Comparison of ENCODE assay signal across 20 cellular contexts in the genomic region with DNA sequence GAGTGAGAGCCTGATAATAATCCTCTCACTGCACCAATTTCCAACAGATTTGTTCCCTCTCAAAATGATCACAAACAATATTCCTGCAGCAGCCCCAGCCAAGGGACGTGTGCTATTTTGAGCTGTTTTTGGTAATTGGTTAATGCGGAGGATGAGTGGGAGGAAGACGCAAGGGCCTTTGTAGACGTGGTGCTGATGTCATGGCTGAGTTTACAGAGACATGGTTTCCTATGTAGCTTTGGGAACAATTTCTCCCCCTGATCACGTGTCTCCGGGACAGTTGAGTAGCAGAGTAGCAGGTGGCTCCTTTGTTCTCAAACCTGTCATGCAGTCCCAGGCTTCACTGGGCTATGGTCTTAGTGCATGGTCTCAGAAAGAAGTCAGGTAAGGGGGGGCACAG.
DNase-seq lines count a peak whose midpoint lies in the region; ATAC-seq and TF ChIP-seq lines count a peak whose summit lies in the region.
"Had no signal": no experiment of that assay in that cellular context is flagged by ENCODE, and none has a peak within 500 bp of the region (broad histone marks: within the 10 kb centered on the region; RNA-seq: fewer than 3 reads in every experiment).

No MANE protein-coding gene starts in this region.

- no peaks in the 10 kb centered on the region for H3K27me3 Mint-ChIP-seq in CD8-positive, alpha-beta T cell (ENCODE audit: low read depth)
- H3K27me3 Mint-ChIP-seq in brain, result peaks cover 13% of the 10 kb centered on the region

- POLR2A ChIA-PET in CD8-positive, alpha-beta T cell (lab: Charles Lee), result no interaction called here

- CTCF ChIA-PET in CD8-positive, alpha-beta T cell (lab: Charles Lee), result no interaction called here

- in situ Hi-C loops in G401 (cut with HindIII; ENCODE audit: low sequenced_read_pairs), result no loop called here

- no peaks in the 10 kb centered on the region for H3K27me3 ChIP-seq in CD8-positive, alpha-beta T cell (ENCODE audit: insufficient read depth, low read length)
- H3K27me3 ChIP-seq in vagina, result no peaks in the 10 kb centered on the region
- H3K27me3 ChIP-seq: SJSA1 had no signal

- no peaks in the 10 kb centered on the region for H3K36me3 Mint-ChIP-seq in CD8-positive, alpha-beta T cell
- no peaks in the 10 kb centered on the region for H3K36me3 Mint-ChIP-seq in brain
- H3K36me3 Mint-ChIP-seq: activated CD4-positive, alpha-beta memory T cell treated with anti-CD3 and anti-CD28 coated beads for 36 hours; WTC11 had no signal

- no peak for TF ChIP-seq CTCF in CD8-positive, alpha-beta T cell (IDR thresholded peaks at IDR 0.05)
- no peak for TF ChIP-seq CTCF in brain (conservative IDR thresholded peaks at IDR 0.05)
- no peak for TF ChIP-seq CTCF in vagina (IDR thresholded peaks at IDR 0.05)

- intact Hi-C loops in CD8-positive, alpha-beta T cell (cut with DNase I, micrococcal nuclease), result no loop called here
- intact Hi-C loops in vagina (cut with DNase I), result no loop called here

- no peaks in the 10 kb centered on the region for H3K9me3 ChIP-seq in CD8-positive, alpha-beta T cell (ENCODE audit: low read length)
- H3K9me3 ChIP-seq in vagina, result no peaks in the 10 kb centered on the region
- H3K9me3 ChIP-seq: gastrocnemius medialis, SJSA1 had no signal

- H3K4me3 ChIP-seq in CD8-positive, alpha-beta T cell (ENCODE audit: low read depth, low read length), result no peak overlapping the region
- H3K4me3 ChIP-seq in vagina, result no peak overlapping the region
- H3K4me3 ChIP-seq: gastrocnemius medialis, PC-9, SJSA1 had no signal

- TF ChIP-seq POLR2A in vagina (IDR thresholded peaks at IDR 0.05), result no peak

- H3K4me3 Mint-ChIP-seq in CD8-positive, alpha-beta T cell, result no peak overlapping the region
- H3K4me3 Mint-ChIP-seq in brain, result peak overlapping the region in 1 of 5 experiments; percentile 29
- H3K4me3 Mint-ChIP-seq: activated CD4-positive, alpha-beta memory T cell treated with anti-CD3 and anti-CD28 coated beads for 36 hours; naive thymus-derived CD8-positive, alpha-beta T cell; T-helper 1 cell treated with Interleukin-12 subunit alpha and Interleukin-12 subunit beta and Interleukin-4 antibody, amounts not matched to agents 30 μg/mL and 1 μg/mL, for 36 hours; WTC11 had no signal

- no peaks in the 10 kb centered on the region for H3K36me3 ChIP-seq in CD8-positive, alpha-beta T cell (ENCODE audit: insufficient read depth, low read length)
- no peaks in the 10 kb centered on the region for H3K36me3 ChIP-seq in vagina
- H3K36me3 ChIP-seq: gastrocnemius medialis, SJSA1 had no signal

- H3K4me1 Mint-ChIP-seq in CD8-positive, alpha-beta T cell (ENCODE audit: low read depth), result no peaks in the 10 kb centered on the region
- peaks cover 46% of the 10 kb centered on the region for H3K4me1 Mint-ChIP-seq in brain

- H3K4me1 ChIP-seq in CD8-positive, alpha-beta T cell (ENCODE audit: insufficient read depth, low read length), result no peaks in the 10 kb centered on the region
- H3K4me1 ChIP-seq in vagina, result no peaks in the 10 kb centered on the region
- H3K4me1 ChIP-seq: gastrocnemius medialis, SJSA1 had no signal

- no peak for DNase-seq in CD8-positive, alpha-beta T cell
- DNase-seq in NCI-H146 (lab: John Stamatoyannopoulos, UW) (peak; percentile 90), NCI-H345 treated with DMSO at 0.1 percent for 48 hours (lab: John Stamatoyannopoulos, UW; ENCODE audit: unreplicated experiment) (peak; percentile 81), NCI-H446 (lab: John Stamatoyannopoulos, UW) (no peak), G401 (ENCODE audit: low spot score) (no peak), vagina (ENCODE audit: extremely low spot score in 2 of 2) (no peak)
- DNase-seq: activated CD4-positive, alpha-beta memory T cell treated with anti-CD3 and anti-CD28 coated beads for 36 hours; activated naive CD4-positive, alpha-beta T cell; DMS79; gastrocnemius medialis; mesendoderm; naive thymus-derived CD8-positive, alpha-beta T cell; PC-9; stimulated activated CD4-positive, alpha-beta T cell treated with anti-CD3 and anti-CD28 coated beads, Interleukin-2, amount 100 ng/mL, for 48 hours had no signal

- no peak for ATAC-seq in CD8-positive, alpha-beta T cell
- ATAC-seq in GM19452 (IDR thresholded peaks at IDR 0.05; ENCODE audit: unreplicated experiment), result no peak
- ATAC-seq: gastrocnemius medialis; HCT116; naive thymus-derived CD8-positive, alpha-beta T cell; WTC11 had no signal

- H3K27ac Mint-ChIP-seq in CD8-positive, alpha-beta T cell, result peak overlapping the region; percentile 11
- H3K27ac Mint-ChIP-seq in brain, result peak overlapping the region in 4 of 5 experiments; percentile 41 to 92 (median 70)
- H3K27ac Mint-ChIP-seq: activated CD4-positive, alpha-beta memory T cell treated with anti-CD3 and anti-CD28 coated beads for 36 hours; T-helper 1 cell treated with Interleukin-12 subunit alpha and Interleukin-12 subunit beta and Interleukin-4 antibody, amounts not matched to agents 30 μg/mL and 1 μg/mL, for 36 hours; WTC11 had no signal

- peaks cover 5% of the 10 kb centered on the region for H3K9me3 Mint-ChIP-seq in CD8-positive, alpha-beta T cell
- peaks cover 0 to 13% (median 7%) of the 10 kb centered on the region in 5 experiments for H3K9me3 Mint-ChIP-seq in brain

- no peak overlapping the region for H3K27ac ChIP-seq in CD8-positive, alpha-beta T cell (ENCODE audit: low read depth, low read length)
- H3K27ac ChIP-seq in vagina, result no peak overlapping the region
- H3K27ac ChIP-seq: gastrocnemius medialis, PC-9, SJSA1 had no signal

Comparison
In these comparisons a context has a peak if more than half of its experiments do, and no peak if none do; other contexts are left out.
1. DNase-seq: peak in NCI-H146 (single experiment) and NCI-H345 treated with DMSO at 0.1 percent for 48 hours (single experiment); none in CD8-positive, alpha-beta T cell (0 of 7), NCI-H446 (0 of 2), G401 (single experiment) and vagina (0 of 2).